Comparison of ENCODE assay signal across 8 cellular contexts in the genomic region with DNA sequence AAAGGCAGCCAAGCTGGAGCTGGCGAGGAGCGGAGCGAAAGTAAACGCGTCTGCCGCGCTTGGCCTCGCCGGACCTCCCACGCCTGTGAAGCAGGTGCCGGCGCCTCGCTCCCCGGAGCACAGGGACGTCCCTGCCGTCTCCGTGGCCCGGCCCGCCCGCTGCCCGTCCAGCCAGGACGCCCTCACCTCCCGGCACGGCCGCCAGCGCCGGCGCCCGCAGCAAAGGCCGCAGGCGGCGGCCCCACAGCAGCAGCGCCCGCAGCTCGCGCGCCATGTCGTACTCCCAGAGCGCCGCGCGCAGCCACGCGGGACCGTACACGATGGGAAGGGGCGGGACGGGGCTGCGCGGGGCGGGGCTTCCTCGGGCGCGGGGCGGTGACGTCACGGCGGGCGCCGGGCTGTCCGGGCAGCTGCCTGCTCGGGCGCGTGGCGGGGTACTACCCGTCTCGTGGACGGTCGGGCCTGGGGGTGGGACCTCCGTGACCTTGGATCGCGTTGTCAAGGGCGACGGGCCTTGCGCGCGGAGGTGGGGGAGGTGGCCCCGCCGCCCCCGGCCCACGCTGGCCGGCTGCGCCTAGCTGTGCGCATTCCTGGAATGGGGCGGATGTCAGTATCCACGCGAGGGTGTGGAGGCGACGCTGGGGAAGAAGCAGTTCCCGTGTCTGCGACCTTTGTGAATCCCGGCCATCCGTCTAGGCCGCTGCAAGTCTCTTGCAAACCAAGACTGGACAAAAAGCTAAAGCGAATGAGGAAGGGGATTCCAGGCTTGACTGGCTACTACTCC. TPM values are rescaled to one million over a fixed set of nuclear protein-coding genes. Genes with fewer than 3 reads are reported as not detected.
DNase-seq lines count a peak whose midpoint lies in the region; ATAC-seq and TF ChIP-seq lines count a peak whose summit lies in the region.

A gene (minus strand): TSS at position 290 of the 784 bp plus-strand sequence. CDS start 16 bp downstream, at position 274.

- H3K27me3 Mint-ChIP-seq in HFFc6 (ENCODE audit: insufficient read depth) (peaks cover 7% of the 10 kb centered on the region), type B pancreatic cell (no peaks in the 10 kb centered on the region)

- TF ChIP-seq CTCF in HFFc6 (IDR thresholded peaks at IDR 0.05) (no peak), adrenal gland (IDR thresholded peaks at IDR 0.05) (no peak), heart right ventricle (IDR thresholded peaks at IDR 0.05) (no peak), type B pancreatic cell (conservative IDR thresholded peaks at IDR 0.05) (no peak)

- H3K9me3 Mint-ChIP-seq in HFFc6 = no peaks in the 10 kb centered on the region
- no peaks in the 10 kb centered on the region for H3K9me3 Mint-ChIP-seq in type B pancreatic cell

- H3K9me3 ChIP-seq in adrenal gland (replicated peaks in 1 of 3) (no peaks in the 10 kb centered on the region), heart right ventricle (no peaks in the 10 kb centered on the region)

- H3K4me1 Mint-ChIP-seq in HFFc6 (ENCODE audit: low read depth) (peaks cover 21% of the 10 kb centered on the region), type B pancreatic cell (ENCODE audit: unreplicated experiment) (peaks cover 31% of the 10 kb centered on the region)

- peaks cover 10 to 14% of the 10 kb centered on the region in 2 donors for H3K4me1 ChIP-seq in adrenal gland (replicated peaks in 1 of 2)
- H3K4me1 ChIP-seq in heart right ventricle = peaks cover 6 to 19% (median 15%) of the 10 kb centered on the region in 9 donors

- no peaks in the 10 kb centered on the region for H3K27me3 ChIP-seq in adrenal gland
- H3K27me3 ChIP-seq in heart right ventricle = no peaks in the 10 kb centered on the region

- peak; percentile 74 to 75 for TF ChIP-seq POLR2A in adrenal gland (IDR thresholded peaks at IDR 0.05)

- intact Hi-C loops in T-helper 1 cell treated with Interleukin-12 subunit alpha and Interleukin-12 subunit beta and Interleukin-4 antibody, amounts not matched to agents 30 ng/mL and 1 ng/mL, for 36 hours (cut with micrococcal nuclease) = loop anchor here (1.0 to 5.0 kb wide), 5 partner anchors 27 to 555 kb away; a partner anchor contains a TSS
- intact Hi-C loops in adrenal gland (cut with DNase I) (no loop called here), heart right ventricle (cut with DNase I) (no loop called here), posterior vena cava (cut with DNase I) (no loop called here)

- H3K27ac ChIP-seq in adrenal gland = peak within 1 kb of the TSS in 4 of 5 donors; percentile 57 to 94 (median 76)
- H3K27ac ChIP-seq in heart right ventricle = peak within 1 kb of the TSS; percentile 84 to 97 (median 94)

- WGBS in adrenal gland, 4 donors = 0 to 2% (median 1%) methylated on average over 4 to 94 of the region's 95 CpGs; no CpG with 5 or more reads in 1 of the 4 donors
- 0 to 1% methylated on average over 95 of the region's 95 CpGs for WGBS in heart right ventricle, 2 donors

- ATAC-seq in heart right ventricle = peak; percentile 95 to 99 (median 97)

- H3K36me3 ChIP-seq in adrenal gland (replicated peaks in 1 of 2) (no peaks in the 10 kb centered on the region), heart right ventricle (peaks cover 0 to 16% (median 0%) of the 10 kb centered on the region in 9 donors)

- H3K27ac Mint-ChIP-seq in HFFc6 (peak within 1 kb of the TSS; percentile 89), type B pancreatic cell (peak within 1 kb of the TSS; percentile 91)

- H3K36me3 Mint-ChIP-seq in HFFc6 (ENCODE audit: low read depth) (peaks cover 20% of the 10 kb centered on the region), type B pancreatic cell (peaks cover 9% of the 10 kb centered on the region)

- peak; percentile 69 for DNase-seq in HFFc6
- peak; percentile 76 for DNase-seq in NCI-H1092 treated with DMSO at 0.1 percent for 48 hours (lab: John Stamatoyannopoulos, UW)
- DNase-seq in adrenal gland = peak; percentile 87 to 95 (median 92)
- DNase-seq in heart right ventricle = peak; percentile 89 to 94
- DNase-seq in posterior vena cava (ENCODE audit: low spot score) = peak; percentile 97
- DNase-seq in type B pancreatic cell (ENCODE audit: extremely low spot score, unreplicated experiment) = peak; percentile 93

- H3K4me3 ChIP-seq in GM08714 (ENCODE audit: low read length) (peak within 1 kb of the TSS; percentile 92), adrenal gland (peak within 1 kb of the TSS; percentile 82 to 98 (median 94)), heart right ventricle (peak within 1 kb of the TSS; percentile 66 to 100 (median 96))

- peak within 1 kb of the TSS; percentile 92 for H3K4me3 Mint-ChIP-seq in HFFc6
- H3K4me3 Mint-ChIP-seq in type B pancreatic cell = peak within 1 kb of the TSS; percentile 93

RNA-seq across cellular contexts. Expression of the gene that starts here (rescaled TPM):
- 100 to 1,000 TPM in 4 of 6 experiments, 10 to 100 TPM in 2; 97.6 to 118 (median 103) TPM for total RNA-seq in HFFc6 (2021; fragmentation: NEBNext Ultra II Directional; extraction: Animal tissue kit (Norgen Biotek cat#: 25700))
- 145 TPM in 2 replicates for total RNA-seq in T-helper 1 cell treated with Interleukin-12 subunit alpha and Interleukin-12 subunit beta and Interleukin-4 antibody, amounts not matched to agents 30 ng/mL and 1 ng/mL, for 36 hours
- total RNA-seq in adrenal gland (100 to 1,000 TPM in 3 of 8 donors, 10 to 100 TPM in 5; 59.8 to 113 (median 80.9) TPM), heart right ventricle (100 to 1,000 TPM in 9 of 10 donors, 10 to 100 TPM in 1; 89.3 to 148 (median 128) TPM), posterior vena cava (10 to 100 TPM; 61.4 to 65.0 TPM), type B pancreatic cell (ENCODE audit: low replicate concordance) (132 and 138 TPM in 2 replicates)
- polyA plus RNA-seq in adrenal gland (100 to 1,000 TPM in 2 of 3 donors, 10 to 100 TPM in 1; 81.2 to 110 (median 100) TPM), heart right ventricle (100 to 1,000 TPM in 1 of 2 donors, 10 to 100 TPM in 1; 57.3 to 108 TPM)

Comparison
In these comparisons a context has a peak if more than half of its experiments do, and no peak if none do; other contexts are left out.
1. Peak in every context shown above with its lines: DNase-seq, ATAC-seq, H3K4me3 ChIP-seq and H3K27ac ChIP-seq.